8 cellular contexts compared by ENCODE assay signal in genomic region chr16:63461248-63461841, GRCh38.
A peak's percentile ranks its signal among the peaks of the same experiment; 100 is the strongest.
DNase-seq lines count a peak whose midpoint lies in the region; ATAC-seq and FAIRE-seq lines count a peak whose summit lies in the region.

No MANE protein-coding gene starts in this region.

- peak; percentile 95 for FAIRE-seq in islet of Langerhans (lab: Jason Lieb, UNC)

- DNase-seq in Caki2 (ENCODE audit: low read depth) (peak; percentile 21), NAMALWA (ENCODE audit: low spot score) (peak; percentile 58), amniotic epithelial cell (ENCODE audit: low read depth) (peak; percentile 3)
- no peak for DNase-seq in stimulated activated CD4-positive, alpha-beta T cell treated with anti-CD3 and anti-CD28 coated beads, Interleukin-4, amount 100 ng/mL, for 4 hours

- in situ Hi-C loops in Caki2 (cut with HindIII; ENCODE audit: low pct_unique_long_range_greater_than_20kb, low sequenced_read_pairs): no loop called here

- ATAC-seq in GM19035 (IDR thresholded peaks at IDR 0.05; ENCODE audit: unreplicated experiment) (no peak), GM21723 (IDR thresholded peaks at IDR 0.05; ENCODE audit: unreplicated experiment) (no peak), HG02973 (IDR thresholded peaks at IDR 0.05; ENCODE audit: unreplicated experiment) (no peak)

Comparison
In these comparisons a context has a peak if more than half of its experiments do, and no peak if none do; other contexts are left out.
1. DNase-seq: peak in Caki2 (single experiment), NAMALWA (single experiment) and amniotic epithelial cell (single experiment); none in stimulated activated CD4-positive, alpha-beta T cell treated with anti-CD3 and anti-CD28 coated beads, Interleukin-4, amount 100 ng/mL, for 4 hours (0 of 2).